In genomic region chr1:116352349-116352813, GRCh38 we compare ENCODE assay signal across 15 cellular contexts. TPM values are rescaled to one million over a fixed set of nuclear protein-coding genes. Genes with fewer than 3 reads are reported as not detected.
DNase-seq lines count a peak whose midpoint lies in the region; ATAC-seq, FAIRE-seq and TF ChIP-seq lines count a peak whose summit lies in the region.
"Had no signal": no experiment of that assay in that cellular context is flagged by ENCODE, and none has a peak within 500 bp of the region (broad histone marks: within the 10 kb centered on the region; RNA-seq: fewer than 3 reads in every experiment).

No MANE protein-coding gene starts in this region.

- H3F3A ChIP-seq in GM23248 (ENCODE audit: insufficient read depth), result no peaks in the 10 kb centered on the region

- H3K27me3 ChIP-seq in GM23248 (replicated peaks; ENCODE audit: insufficient read depth) (0 out of 2 replicates have a peak, but pooled peaks cover 5% of the 10 kb centered on the region), Karpas-422 (ENCODE audit: low read length) (no peaks in the 10 kb centered on the region)
- H3K27me3 ChIP-seq in naive thymus-derived CD4-positive, alpha-beta T cell (ENCODE audit: control insufficient read depth in 2 of 2, insufficient read depth in 2 of 2, low read length in 2 of 2), result no peaks in the 10 kb centered on the region
- H3K27me3 ChIP-seq: MG63, stomach had no signal

- H3K9me2 ChIP-seq in GM23248 (ENCODE audit: insufficient read depth) (no peaks in the 10 kb centered on the region; the same call in 1 of the 2 replicates), Karpas-422 (replicated peaks; ENCODE audit: insufficient read depth, low read length) (no peaks in the 10 kb centered on the region)

- H3K9ac ChIP-seq in GM23248 (no peak overlapping the region), Karpas-422 (ENCODE audit: low read length) (peak overlapping the region; percentile 36)
- H3K9ac ChIP-seq: parathyroid adenoma had no signal

- H3K27ac Mint-ChIP-seq in activated naive CD8-positive, alpha-beta T cell, result peak overlapping the region; percentile 70
- H3K27ac Mint-ChIP-seq in activated naive CD8-positive, alpha-beta T cell treated with anti-CD3 and anti-CD28 coated beads for 36 hours, result no peak overlapping the region
- H3K27ac Mint-ChIP-seq in naive thymus-derived CD4-positive, alpha-beta T cell, result peak overlapping the region in 7 of 9 donors; percentile 6 to 82 (median 38)

- H4K20me1 ChIP-seq in GM23248 (ENCODE audit: insufficient read depth), result no peaks in the 10 kb centered on the region
- no peaks in the 10 kb centered on the region for H4K20me1 ChIP-seq in Karpas-422 (ENCODE audit: insufficient read depth, low read depth, low read length)

- in situ Hi-C loops in GM23248 (cut with MboI), result no loop called here

- ATAC-seq in naive thymus-derived CD4-positive, alpha-beta T cell, result peak; percentile 37

- CTCF ChIA-PET in naive thymus-derived CD4-positive, alpha-beta T cell (lab: Charles Lee), result interaction anchor here (0.7 kb wide), 1 partner anchor 599 kb away, joined by 3 read pairs; no protein-coding TSS in a partner anchor

- intact Hi-C loops in naive thymus-derived CD4-positive, alpha-beta T cell (cut with micrococcal nuclease), result loop anchor here in 1 of 2 donors (1.0 kb wide), 1 partner anchor 21 kb away; the partner anchor contains the start of gene ATP1A1

- FAIRE-seq in D721Med (lab: Jason Lieb, UNC), result no peak
- FAIRE-seq: bronchial epithelial cell, H54 had no signal

- no peaks in the 10 kb centered on the region for H3K27me3 Mint-ChIP-seq in activated naive CD8-positive, alpha-beta T cell
- H3K27me3 Mint-ChIP-seq in activated naive CD8-positive, alpha-beta T cell treated with anti-CD3 and anti-CD28 coated beads for 36 hours, result no peaks in the 10 kb centered on the region
- H3K27me3 Mint-ChIP-seq in naive thymus-derived CD4-positive, alpha-beta T cell, result peaks cover 0 to 6% (median 0%) of the 10 kb centered on the region in 5 donors

- DNase-seq in activated naive CD8-positive, alpha-beta T cell treated with anti-CD3 and anti-CD28 coated beads for 36 hours, result no peak
- DNase-seq in GM23248 (no peak), Karpas-422 (no peak), NK-92 (lab: John Stamatoyannopoulos, UW; ENCODE audit: unreplicated experiment) (no peak), NCI-H510A (lab: John Stamatoyannopoulos, UW) (no peak), D721Med (ENCODE audit: insufficient read length, low spot score) (no peak)
- DNase-seq in naive thymus-derived CD4-positive, alpha-beta T cell, result peak in 4 of 9 donors; percentile 2 to 19 (median 12)
- DNase-seq: MG63, stomach, T1000 had no signal

- TF ChIP-seq CTCF in D721Med (IDR thresholded peaks at IDR 0.05; ENCODE audit: insufficient read depth, missing control alignments), result no peak

- H3K9me3 Mint-ChIP-seq in activated naive CD8-positive, alpha-beta T cell (ENCODE audit: low read depth), result no peaks in the 10 kb centered on the region
- no peaks in the 10 kb centered on the region for H3K9me3 Mint-ChIP-seq in activated naive CD8-positive, alpha-beta T cell treated with anti-CD3 and anti-CD28 coated beads for 36 hours
- peaks cover 0 to 7% (median 0%) of the 10 kb centered on the region in 11 donors for H3K9me3 Mint-ChIP-seq in naive thymus-derived CD4-positive, alpha-beta T cell

- peaks cover 53% of the 10 kb centered on the region for H3K4me1 Mint-ChIP-seq in activated naive CD8-positive, alpha-beta T cell (ENCODE audit: low read depth)
- H3K4me1 Mint-ChIP-seq in activated naive CD8-positive, alpha-beta T cell treated with anti-CD3 and anti-CD28 coated beads for 36 hours, result peaks cover 25% of the 10 kb centered on the region
- H3K4me1 Mint-ChIP-seq in naive thymus-derived CD4-positive, alpha-beta T cell, result peaks cover 21 to 80% (median 72%) of the 10 kb centered on the region in 7 donors

- WGBS in GM23248 (ENCODE audit: low coverage in 1 of 2, low lambda C conversion rate in 2 of 2, missing lambda C conversion rate in 2 of 2), 2 experiments, result 48 to 63% methylated on average over 3 of the region's 3 CpGs

- H3K9me3 ChIP-seq in GM23248 (ENCODE audit: low read depth) (no peaks in the 10 kb centered on the region), Karpas-422 (ENCODE audit: low read length) (no peaks in the 10 kb centered on the region)
- H3K9me3 ChIP-seq in naive thymus-derived CD4-positive, alpha-beta T cell (ENCODE audit: control insufficient read depth in 2 of 3, low read length in 3 of 3), result no peaks in the 10 kb centered on the region
- H3K9me3 ChIP-seq: MG63, stomach had no signal

- POLR2A ChIA-PET in naive thymus-derived CD4-positive, alpha-beta T cell (lab: Charles Lee), result interaction anchor here (0.6 to 2.1 kb wide), 3 partner anchors 9 to 30 kb away, joined by 3 to 6 read pairs (median 3); no protein-coding TSS in a partner anchor

- H3K79me2 ChIP-seq in GM23248 (ENCODE audit: insufficient read depth), result no peaks in the 10 kb centered on the region
- no peaks in the 10 kb centered on the region for H3K79me2 ChIP-seq in Karpas-422 (ENCODE audit: low read length)
- H3K79me2 ChIP-seq: parathyroid adenoma had no signal

- H3K27ac ChIP-seq in GM23248 (no peak overlapping the region), Karpas-422 (ENCODE audit: low read length) (peak overlapping the region; percentile 98)
- no peak overlapping the region for H3K27ac ChIP-seq in naive thymus-derived CD4-positive, alpha-beta T cell (ENCODE audit: low read depth, low read length)
- H3K27ac ChIP-seq: HL-60, parathyroid adenoma, stomach had no signal

- H3K4me2 ChIP-seq in GM23248 (ENCODE audit: unreplicated experiment) (no peak overlapping the region), Karpas-422 (ENCODE audit: low read depth, low read length, poor library complexity, severe bottlenecking) (peak overlapping the region; percentile 56)

- H2AFZ ChIP-seq in GM23248 (peak overlapping the region; percentile 25; the same call in 1 of the 2 replicates), Karpas-422 (ENCODE audit: low read length) (peak overlapping the region; percentile 83)
- H2AFZ ChIP-seq: parathyroid adenoma had no signal

- no peaks in the 10 kb centered on the region for H3K36me3 ChIP-seq in GM23248 (ENCODE audit: low read depth)
- no peaks in the 10 kb centered on the region for H3K36me3 ChIP-seq in Karpas-422 (ENCODE audit: insufficient read depth, low read length)
- no peaks in the 10 kb centered on the region for H3K36me3 ChIP-seq in naive thymus-derived CD4-positive, alpha-beta T cell (ENCODE audit: control insufficient read depth in 2 of 3, insufficient read depth in 3 of 3, low read length in 3 of 3)
- H3K36me3 ChIP-seq: MG63, stomach had no signal

- peak overlapping the region; percentile 25 for H3K4me3 Mint-ChIP-seq in activated naive CD8-positive, alpha-beta T cell
- no peak overlapping the region for H3K4me3 Mint-ChIP-seq in activated naive CD8-positive, alpha-beta T cell treated with anti-CD3 and anti-CD28 coated beads for 36 hours
- peak overlapping the region in 8 of 10 donors; percentile 10 to 71 (median 54) for H3K4me3 Mint-ChIP-seq in naive thymus-derived CD4-positive, alpha-beta T cell

- H3K4me1 ChIP-seq in GM23248 (ENCODE audit: insufficient read depth) (no peaks in the 10 kb centered on the region), Karpas-422 (ENCODE audit: low read length) (peaks cover 90% of the 10 kb centered on the region)
- H3K4me1 ChIP-seq in naive thymus-derived CD4-positive, alpha-beta T cell (ENCODE audit: control insufficient read depth in 2 of 2, insufficient read depth in 2 of 2, low read length in 2 of 2), result peaks cover 0 to 38% of the 10 kb centered on the region in 2 donors
- H3K4me1 ChIP-seq: parathyroid adenoma, stomach had no signal

- H3K4me3 ChIP-seq in GM23248 (no peak overlapping the region), Karpas-422 (ENCODE audit: low read length) (peak overlapping the region; percentile 9; the same call in 1 of the 2 replicates)
- H3K4me3 ChIP-seq in naive thymus-derived CD4-positive, alpha-beta T cell (ENCODE audit: low read length), result no peak overlapping the region
- H3K4me3 ChIP-seq: MG63, stomach had no signal

- no peaks in the 10 kb centered on the region for H3K36me3 Mint-ChIP-seq in activated naive CD8-positive, alpha-beta T cell
- no peaks in the 10 kb centered on the region for H3K36me3 Mint-ChIP-seq in activated naive CD8-positive, alpha-beta T cell treated with anti-CD3 and anti-CD28 coated beads for 36 hours
- H3K36me3 Mint-ChIP-seq in naive thymus-derived CD4-positive, alpha-beta T cell, result peaks cover 0 to 10% (median 0%) of the 10 kb centered on the region in 5 donors

RNA-seq across cellular contexts. Expression of gene ATP1A1, which starts 20.7 kb away (rescaled TPM):
- total RNA-seq in activated naive CD8-positive, alpha-beta T cell treated with anti-CD3 and anti-CD28 coated beads for 36 hours, result 100 to 1,000 TPM; 234 to 243 TPM
- 50.2 and 66.4 TPM in 2 replicates for total RNA-seq in GM23248 (2014; rRNA removed; shearing (Covaris generic))
- polyA plus RNA-seq in GM23248 (2016; fragmentation: Nextera tagmentation; extraction: Ambion mirVana), result 108 and 116 TPM in 2 replicates
- 931 and 967 TPM in 2 replicates for total RNA-seq in Karpas-422 (2014; rRNA removed; shearing (Covaris generic); ENCODE audit: low replicate concordance)
- total RNA-seq in naive thymus-derived CD4-positive, alpha-beta T cell, result 100 to 1,000 TPM; 228 to 315 (median 287) TPM
- 10 to 100 TPM; 75.0 to 86.0 TPM for polyA plus RNA-seq in naive thymus-derived CD4-positive, alpha-beta T cell
